Comparison of ENCODE assay signal across 1 cellular context in the genomic region with DNA sequence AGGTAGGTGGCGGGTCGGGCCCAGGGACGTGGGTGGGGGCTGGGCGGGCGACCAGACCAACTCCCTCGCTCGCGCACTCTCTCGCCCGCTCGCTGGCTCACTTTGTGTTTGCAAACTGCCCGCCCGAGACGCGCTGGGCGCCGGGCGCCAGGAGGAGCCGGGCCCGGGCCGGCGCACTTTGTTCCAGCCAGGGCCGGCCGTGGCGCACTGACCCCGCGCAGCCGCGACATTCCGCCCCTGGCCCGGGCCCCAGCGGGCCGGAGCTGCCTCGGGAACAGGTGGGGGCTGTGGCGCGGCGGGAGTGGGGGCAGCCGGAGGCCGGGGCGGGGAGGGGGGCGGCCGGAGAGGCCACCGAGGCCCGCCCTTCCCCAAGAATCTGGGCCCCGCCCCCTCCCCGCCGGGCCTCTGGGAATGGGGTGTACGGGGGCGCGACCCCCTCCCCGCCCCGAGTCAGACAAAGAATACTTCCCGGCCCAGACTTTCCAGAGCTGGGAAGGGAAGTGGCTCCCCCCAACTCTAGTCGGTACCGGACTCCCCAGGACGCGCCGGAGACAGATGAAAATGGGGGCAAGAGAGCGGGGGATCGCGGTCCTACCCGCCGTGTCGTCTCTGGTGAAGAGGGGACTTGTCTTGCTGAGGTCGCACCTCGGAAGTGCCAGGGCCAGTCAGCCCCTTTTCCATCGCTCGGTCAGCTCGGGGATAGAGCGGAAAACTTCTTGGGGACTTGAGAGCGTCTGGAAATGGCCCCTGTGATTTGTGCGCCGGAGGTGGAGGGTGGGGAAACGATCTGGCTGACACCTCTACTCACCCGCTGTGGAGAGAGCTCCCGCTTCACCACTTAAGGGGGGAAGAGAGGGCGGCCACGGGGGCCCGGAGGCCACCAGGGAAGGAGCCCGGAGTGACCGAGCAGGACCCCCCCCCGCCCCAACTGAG.
TF ChIP-seq lines count a peak whose summit lies in the region.

No MANE protein-coding gene starts in this region.

TF ChIP-seq in HepG2, 621 proteins besides CTCF, POLR2A, EP300 and RAD21 (continued from another document and continues in another):
- TF ChIP-seq, protein P1, sequence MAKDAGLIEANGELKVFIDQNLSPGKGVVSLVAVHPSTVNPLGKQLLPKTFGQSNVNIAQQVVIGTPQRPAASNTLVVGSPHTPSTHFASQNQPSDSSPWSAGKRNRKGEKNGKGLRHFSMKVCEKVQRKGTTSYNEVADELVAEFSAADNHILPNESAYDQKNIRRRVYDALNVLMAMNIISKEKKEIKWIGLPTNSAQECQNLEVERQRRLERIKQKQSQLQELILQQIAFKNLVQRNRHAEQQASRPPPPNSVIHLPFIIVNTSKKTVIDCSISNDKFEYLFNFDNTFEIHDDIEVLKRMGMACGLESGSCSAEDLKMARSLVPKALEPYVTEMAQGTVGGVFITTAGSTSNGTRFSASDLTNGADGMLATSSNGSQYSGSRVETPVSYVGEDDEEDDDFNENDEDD (CRISPR knock-in tag; IDR thresholded peaks at IDR 0.05; ENCODE audit: borderline replicate concordance), result peak; percentile 13; the same call in 1 of the 2 replicates
- TF ChIP-seq TBL1XR1 (IDR thresholded peaks at IDR 0.05; ENCODE audit: borderline replicate concordance, low read length, partially characterized antibody) (no peak), RAD51 (IDR thresholded peaks at IDR 0.05; ENCODE audit: borderline replicate concordance) (no peak), AGO1 (IDR thresholded peaks at IDR 0.05; ENCODE audit: low read depth, low read length, poor library complexity, severe bottlenecking) (no peak), RNF2 (conservative IDR thresholded peaks at IDR 0.05; ENCODE audit: low read depth) (no peak), SOX13 (IDR thresholded peaks at IDR 0.05) (no peak), SOX13 (CRISPR knock-in tag; conservative IDR thresholded peaks at IDR 0.05 in 1 of 2, IDR thresholded peaks at IDR 0.05 in 1 of 2) (no peak), TRIM24 (CRISPR knock-in tag; IDR thresholded peaks at IDR 0.05) (no peak), SALL1 (CRISPR knock-in tag; IDR thresholded peaks at IDR 0.05) (peak; percentile 21; the same call in 1 of the 2 replicates), ZNF17 (CRISPR knock-in tag; IDR thresholded peaks at IDR 0.05) (no peak), MIXL1 (CRISPR knock-in tag; IDR thresholded peaks at IDR 0.05) (no peak), CC2D1A (CRISPR knock-in tag; IDR thresholded peaks at IDR 0.05) (no peak), ADNP (CRISPR knock-in tag; IDR thresholded peaks at IDR 0.05) (no peak), ZNF775 (CRISPR knock-in tag; IDR thresholded peaks at IDR 0.05; ENCODE audit: borderline replicate concordance) (no peak), ONECUT2 (CRISPR knock-in tag; IDR thresholded peaks at IDR 0.05) (no peak), ZNF335 (CRISPR knock-in tag; IDR thresholded peaks at IDR 0.05) (no peak), RFX3 (CRISPR knock-in tag; IDR thresholded peaks at IDR 0.05) (no peak), ZNF350 (CRISPR knock-in tag; IDR thresholded peaks at IDR 0.05; ENCODE audit: borderline replicate concordance, low read depth) (0 out of 2 replicates have a peak, but pooled peaks have one; percentile 8), ZNF709 (CRISPR knock-in tag; IDR thresholded peaks at IDR 0.05) (peak; percentile 57; the same call in 1 of the 2 replicates), KDM3A (CRISPR knock-in tag; IDR thresholded peaks at IDR 0.05; ENCODE audit: low read depth) (no peak), YY1 (IDR thresholded peaks at IDR 0.05; ENCODE audit: insufficient read depth, insufficient replicate concordance, low read depth, low read length) (peak; percentile 25), ISX (CRISPR knock-in tag; conservative IDR thresholded peaks at IDR 0.05) (no peak), ZSCAN22 (CRISPR knock-in tag; IDR thresholded peaks at IDR 0.05) (no peak), POLR2AphosphoS2 (IDR thresholded peaks at IDR 0.05; ENCODE audit: low read depth, low read length) (no peak)
- TF ChIP-seq, protein P2, sequence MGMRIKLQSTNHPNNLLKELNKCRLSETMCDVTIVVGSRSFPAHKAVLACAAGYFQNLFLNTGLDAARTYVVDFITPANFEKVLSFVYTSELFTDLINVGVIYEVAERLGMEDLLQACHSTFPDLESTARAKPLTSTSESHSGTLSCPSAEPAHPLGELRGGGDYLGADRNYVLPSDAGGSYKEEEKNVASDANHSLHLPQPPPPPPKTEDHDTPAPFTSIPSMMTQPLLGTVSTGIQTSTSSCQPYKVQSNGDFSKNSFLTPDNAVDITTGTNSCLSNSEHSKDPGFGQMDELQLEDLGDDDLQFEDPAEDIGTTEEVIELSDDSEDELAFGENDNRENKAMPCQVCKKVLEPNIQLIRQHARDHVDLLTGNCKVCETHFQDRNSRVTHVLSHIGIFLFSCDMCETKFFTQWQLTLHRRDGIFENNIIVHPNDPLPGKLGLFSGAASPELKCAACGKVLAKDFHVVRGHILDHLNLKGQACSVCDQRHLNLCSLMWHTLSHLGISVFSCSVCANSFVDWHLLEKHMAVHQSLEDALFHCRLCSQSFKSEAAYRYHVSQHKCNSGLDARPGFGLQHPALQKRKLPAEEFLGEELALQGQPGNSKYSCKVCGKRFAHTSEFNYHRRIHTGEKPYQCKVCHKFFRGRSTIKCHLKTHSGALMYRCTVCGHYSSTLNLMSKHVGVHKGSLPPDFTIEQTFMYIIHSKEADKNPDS (CRISPR knock-in tag; IDR thresholded peaks at IDR 0.05), result no peak
- TF ChIP-seq, protein P3, sequence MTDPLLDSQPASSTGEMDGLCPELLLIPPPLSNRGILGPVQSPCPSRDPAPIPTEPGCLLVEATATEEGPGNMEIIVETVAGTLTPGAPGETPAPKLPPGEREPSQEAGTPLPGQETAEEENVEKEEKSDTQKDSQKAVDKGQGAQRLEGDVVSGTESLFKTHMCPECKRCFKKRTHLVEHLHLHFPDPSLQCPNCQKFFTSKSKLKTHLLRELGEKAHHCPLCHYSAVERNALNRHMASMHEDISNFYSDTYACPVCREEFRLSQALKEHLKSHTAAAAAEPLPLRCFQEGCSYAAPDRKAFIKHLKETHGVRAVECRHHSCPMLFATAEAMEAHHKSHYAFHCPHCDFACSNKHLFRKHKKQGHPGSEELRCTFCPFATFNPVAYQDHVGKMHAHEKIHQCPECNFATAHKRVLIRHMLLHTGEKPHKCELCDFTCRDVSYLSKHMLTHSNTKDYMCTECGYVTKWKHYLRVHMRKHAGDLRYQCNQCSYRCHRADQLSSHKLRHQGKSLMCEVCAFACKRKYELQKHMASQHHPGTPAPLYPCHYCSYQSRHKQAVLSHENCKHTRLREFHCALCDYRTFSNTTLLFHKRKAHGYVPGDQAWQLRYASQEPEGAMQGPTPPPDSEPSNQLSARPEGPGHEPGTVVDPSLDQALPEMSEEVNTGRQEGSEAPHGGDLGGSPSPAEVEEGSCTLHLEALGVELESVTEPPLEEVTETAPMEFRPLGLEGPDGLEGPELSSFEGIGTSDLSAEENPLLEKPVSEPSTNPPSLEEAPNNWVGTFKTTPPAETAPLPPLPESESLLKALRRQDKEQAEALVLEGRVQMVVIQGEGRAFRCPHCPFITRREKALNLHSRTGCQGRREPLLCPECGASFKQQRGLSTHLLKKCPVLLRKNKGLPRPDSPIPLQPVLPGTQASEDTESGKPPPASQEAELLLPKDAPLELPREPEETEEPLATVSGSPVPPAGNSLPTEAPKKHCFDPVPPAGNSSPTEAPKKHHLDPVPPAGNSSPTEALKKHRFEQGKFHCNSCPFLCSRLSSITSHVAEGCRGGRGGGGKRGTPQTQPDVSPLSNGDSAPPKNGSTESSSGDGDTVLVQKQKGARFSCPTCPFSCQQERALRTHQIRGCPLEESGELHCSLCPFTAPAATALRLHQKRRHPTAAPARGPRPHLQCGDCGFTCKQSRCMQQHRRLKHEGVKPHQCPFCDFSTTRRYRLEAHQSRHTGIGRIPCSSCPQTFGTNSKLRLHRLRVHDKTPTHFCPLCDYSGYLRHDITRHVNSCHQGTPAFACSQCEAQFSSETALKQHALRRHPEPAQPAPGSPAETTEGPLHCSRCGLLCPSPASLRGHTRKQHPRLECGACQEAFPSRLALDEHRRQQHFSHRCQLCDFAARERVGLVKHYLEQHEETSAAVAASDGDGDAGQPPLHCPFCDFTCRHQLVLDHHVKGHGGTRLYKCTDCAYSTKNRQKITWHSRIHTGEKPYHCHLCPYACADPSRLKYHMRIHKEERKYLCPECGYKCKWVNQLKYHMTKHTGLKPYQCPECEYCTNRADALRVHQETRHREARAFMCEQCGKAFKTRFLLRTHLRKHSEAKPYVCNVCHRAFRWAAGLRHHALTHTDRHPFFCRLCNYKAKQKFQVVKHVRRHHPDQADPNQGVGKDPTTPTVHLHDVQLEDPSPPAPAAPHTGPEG (CRISPR knock-in tag; IDR thresholded peaks at IDR 0.05), result peak; percentile 84; the same call in 1 of the 2 replicates
- TF ChIP-seq, protein P4, sequence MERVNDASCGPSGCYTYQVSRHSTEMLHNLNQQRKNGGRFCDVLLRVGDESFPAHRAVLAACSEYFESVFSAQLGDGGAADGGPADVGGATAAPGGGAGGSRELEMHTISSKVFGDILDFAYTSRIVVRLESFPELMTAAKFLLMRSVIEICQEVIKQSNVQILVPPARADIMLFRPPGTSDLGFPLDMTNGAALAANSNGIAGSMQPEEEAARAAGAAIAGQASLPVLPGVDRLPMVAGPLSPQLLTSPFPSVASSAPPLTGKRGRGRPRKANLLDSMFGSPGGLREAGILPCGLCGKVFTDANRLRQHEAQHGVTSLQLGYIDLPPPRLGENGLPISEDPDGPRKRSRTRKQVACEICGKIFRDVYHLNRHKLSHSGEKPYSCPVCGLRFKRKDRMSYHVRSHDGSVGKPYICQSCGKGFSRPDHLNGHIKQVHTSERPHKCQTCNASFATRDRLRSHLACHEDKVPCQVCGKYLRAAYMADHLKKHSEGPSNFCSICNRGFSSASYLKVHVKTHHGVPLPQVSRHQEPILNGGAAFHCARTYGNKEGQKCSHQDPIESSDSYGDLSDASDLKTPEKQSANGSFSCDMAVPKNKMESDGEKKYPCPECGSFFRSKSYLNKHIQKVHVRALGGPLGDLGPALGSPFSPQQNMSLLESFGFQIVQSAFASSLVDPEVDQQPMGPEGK (CRISPR knock-in tag; IDR thresholded peaks at IDR 0.05), result peak; percentile 81
- TF ChIP-seq, protein P5, sequence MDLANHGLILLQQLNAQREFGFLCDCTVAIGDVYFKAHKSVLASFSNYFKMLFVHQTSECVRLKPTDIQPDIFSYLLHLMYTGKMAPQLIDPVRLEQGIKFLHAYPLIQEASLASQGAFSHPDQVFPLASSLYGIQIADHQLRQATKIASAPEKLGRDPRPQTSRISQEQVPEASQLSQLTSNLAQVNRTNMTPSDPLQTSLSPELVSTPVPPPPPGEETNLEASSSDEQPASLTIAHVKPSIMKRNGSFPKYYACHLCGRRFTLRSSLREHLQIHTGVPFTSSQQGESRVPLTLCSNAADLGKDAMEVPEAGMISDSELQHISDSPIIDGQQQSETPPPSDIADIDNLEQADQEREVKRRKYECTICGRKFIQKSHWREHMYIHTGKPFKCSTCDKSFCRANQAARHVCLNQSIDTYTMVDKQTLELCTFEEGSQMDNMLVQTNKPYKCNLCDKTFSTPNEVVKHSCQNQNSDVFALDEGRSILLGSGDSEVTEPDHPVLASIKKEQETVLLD (CRISPR knock-in tag; IDR thresholded peaks at IDR 0.05; ENCODE audit: low read depth), result 0 out of 2 replicates have a peak, but pooled peaks have one; percentile 21
- TF ChIP-seq, protein P6, sequence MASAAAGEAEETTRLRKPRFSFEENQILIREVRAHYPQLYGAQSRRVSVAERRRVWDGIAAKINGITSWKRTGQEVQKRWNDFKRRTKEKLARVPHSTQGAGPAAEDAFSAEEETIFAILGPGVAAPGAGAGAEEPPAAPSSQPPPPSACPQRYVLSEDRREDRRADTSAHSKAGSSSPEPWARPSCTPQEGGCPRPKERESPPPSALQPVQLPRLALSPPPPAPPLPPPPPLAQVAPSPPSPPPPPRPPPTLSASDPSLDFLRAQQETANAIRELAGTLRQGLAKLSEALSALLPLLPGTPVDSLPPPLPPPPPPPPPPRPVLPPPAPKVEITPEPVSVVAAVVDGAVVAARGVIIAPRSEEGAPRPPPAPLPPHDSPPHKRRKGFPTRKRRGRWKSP (CRISPR knock-in tag; IDR thresholded peaks at IDR 0.05), result 0 out of 2 replicates have a peak, but pooled peaks have one; percentile 21
- TF ChIP-seq, protein P7, sequence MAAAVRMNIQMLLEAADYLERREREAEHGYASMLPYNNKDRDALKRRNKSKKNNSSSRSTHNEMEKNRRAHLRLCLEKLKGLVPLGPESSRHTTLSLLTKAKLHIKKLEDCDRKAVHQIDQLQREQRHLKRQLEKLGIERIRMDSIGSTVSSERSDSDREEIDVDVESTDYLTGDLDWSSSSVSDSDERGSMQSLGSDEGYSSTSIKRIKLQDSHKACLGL (CRISPR knock-in tag; IDR thresholded peaks at IDR 0.05), result no peak
- TF ChIP-seq, protein P8, sequence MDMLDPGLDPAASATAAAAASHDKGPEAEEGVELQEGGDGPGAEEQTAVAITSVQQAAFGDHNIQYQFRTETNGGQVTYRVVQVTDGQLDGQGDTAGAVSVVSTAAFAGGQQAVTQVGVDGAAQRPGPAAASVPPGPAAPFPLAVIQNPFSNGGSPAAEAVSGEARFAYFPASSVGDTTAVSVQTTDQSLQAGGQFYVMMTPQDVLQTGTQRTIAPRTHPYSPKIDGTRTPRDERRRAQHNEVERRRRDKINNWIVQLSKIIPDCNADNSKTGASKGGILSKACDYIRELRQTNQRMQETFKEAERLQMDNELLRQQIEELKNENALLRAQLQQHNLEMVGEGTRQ (IDR thresholded peaks at IDR 0.05; ENCODE audit: low read depth, low read length), result no peak
- TF ChIP-seq, protein P8 (CRISPR knock-in tag; IDR thresholded peaks at IDR 0.05; ENCODE audit: borderline replicate concordance), result no peak
- TF ChIP-seq, protein P9, sequence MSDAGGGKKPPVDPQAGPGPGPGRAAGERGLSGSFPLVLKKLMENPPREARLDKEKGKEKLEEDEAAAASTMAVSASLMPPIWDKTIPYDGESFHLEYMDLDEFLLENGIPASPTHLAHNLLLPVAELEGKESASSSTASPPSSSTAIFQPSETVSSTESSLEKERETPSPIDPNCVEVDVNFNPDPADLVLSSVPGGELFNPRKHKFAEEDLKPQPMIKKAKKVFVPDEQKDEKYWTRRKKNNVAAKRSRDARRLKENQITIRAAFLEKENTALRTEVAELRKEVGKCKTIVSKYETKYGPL (CRISPR knock-in tag; IDR thresholded peaks at IDR 0.05), result no peak
- TF ChIP-seq, protein P10, sequence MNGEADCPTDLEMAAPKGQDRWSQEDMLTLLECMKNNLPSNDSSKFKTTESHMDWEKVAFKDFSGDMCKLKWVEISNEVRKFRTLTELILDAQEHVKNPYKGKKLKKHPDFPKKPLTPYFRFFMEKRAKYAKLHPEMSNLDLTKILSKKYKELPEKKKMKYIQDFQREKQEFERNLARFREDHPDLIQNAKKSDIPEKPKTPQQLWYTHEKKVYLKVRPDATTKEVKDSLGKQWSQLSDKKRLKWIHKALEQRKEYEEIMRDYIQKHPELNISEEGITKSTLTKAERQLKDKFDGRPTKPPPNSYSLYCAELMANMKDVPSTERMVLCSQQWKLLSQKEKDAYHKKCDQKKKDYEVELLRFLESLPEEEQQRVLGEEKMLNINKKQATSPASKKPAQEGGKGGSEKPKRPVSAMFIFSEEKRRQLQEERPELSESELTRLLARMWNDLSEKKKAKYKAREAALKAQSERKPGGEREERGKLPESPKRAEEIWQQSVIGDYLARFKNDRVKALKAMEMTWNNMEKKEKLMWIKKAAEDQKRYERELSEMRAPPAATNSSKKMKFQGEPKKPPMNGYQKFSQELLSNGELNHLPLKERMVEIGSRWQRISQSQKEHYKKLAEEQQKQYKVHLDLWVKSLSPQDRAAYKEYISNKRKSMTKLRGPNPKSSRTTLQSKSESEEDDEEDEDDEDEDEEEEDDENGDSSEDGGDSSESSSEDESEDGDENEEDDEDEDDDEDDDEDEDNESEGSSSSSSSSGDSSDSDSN (CRISPR knock-in tag; IDR thresholded peaks at IDR 0.05), result peak; percentile 19
